Comparison of ENCODE assay signal across 8 cellular contexts in the genomic region with DNA sequence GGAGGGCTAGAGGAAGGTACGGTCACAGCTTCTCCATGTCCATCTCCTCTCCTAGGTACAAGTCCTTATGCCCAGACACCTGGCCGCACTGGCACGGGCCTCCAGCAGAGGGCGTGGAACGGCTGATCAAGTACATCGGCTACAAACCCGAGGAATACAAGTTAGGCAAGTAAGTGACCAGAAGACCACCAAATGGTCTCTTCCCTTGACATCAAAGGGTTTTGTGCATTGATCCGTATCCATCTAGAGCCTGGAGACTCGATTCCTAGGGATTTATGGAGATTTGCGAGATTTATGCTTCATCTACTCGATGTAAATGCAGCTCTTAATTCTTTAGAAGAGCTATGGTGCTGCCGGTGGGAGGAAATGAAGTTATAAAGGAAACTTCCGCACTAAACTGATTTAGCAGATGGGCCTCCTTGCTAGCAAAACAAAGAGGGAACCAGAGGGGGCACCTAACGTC. TPM values are rescaled to one million over a fixed set of nuclear protein-coding genes. Genes with fewer than 3 reads are reported as not detected.
DNase-seq lines count a peak whose midpoint lies in the region; ATAC-seq and TF ChIP-seq lines count a peak whose summit lies in the region.

No MANE protein-coding gene starts in this region.

- no peaks in the 10 kb centered on the region for H3K36me3 ChIP-seq in SJSA1
- peaks cover 0 to 4% (median 0%) of the 10 kb centered on the region in 3 donors for H3K36me3 ChIP-seq in tibial artery

- no peaks in the 10 kb centered on the region for H3K27me3 ChIP-seq in SJSA1 (replicated peaks)
- H3K27me3 ChIP-seq in tibial artery = no peaks in the 10 kb centered on the region

- H3K4me3 ChIP-seq in GM12864 (ENCODE audit: low read depth, low read length) = no peak overlapping the region
- no peak overlapping the region for H3K4me3 ChIP-seq in NB4 (ENCODE audit: low read depth, low read length)
- H3K4me3 ChIP-seq in SJSA1 = no peak overlapping the region
- H3K4me3 ChIP-seq in tibial artery = no peak overlapping the region

- no peak overlapping the region for H3K27ac ChIP-seq in SJSA1
- no peak overlapping the region for H3K27ac ChIP-seq in tibial artery

- H3K4me1 ChIP-seq in SJSA1 (replicated peaks) (no peaks in the 10 kb centered on the region), tibial artery (peaks cover 0 to 8% (median 6%) of the 10 kb centered on the region in 4 donors)

- H3K9me3 ChIP-seq in SJSA1 (replicated peaks) (no peaks in the 10 kb centered on the region), tibial artery (no peaks in the 10 kb centered on the region)

- no peak for TF ChIP-seq POLR2A in NB4 (IDR thresholded peaks at IDR 0.05; ENCODE audit: extremely low read depth, insufficient read length)

- DNase-seq in GM12864 (ENCODE audit: low read depth) (peak; percentile 30), NB4 (ENCODE audit: low read depth) (peak; percentile 86), SJSA1 (ENCODE audit: low read depth in 1 of 2, low spot score in 2 of 2) (peak; percentile 38 to 82), globus pallidus (ENCODE audit: low spot score) (peak; percentile 43), pons (ENCODE audit: low spot score) (peak; percentile 61), tibial artery (peak; percentile 90)
- peak; percentile 53 for DNase-seq in activated gamma-delta T cell treated with anti-CD3 and anti-CD28 coated beads, Interleukin-2, amount 50 U/mL, for 16 hours (ENCODE audit: low read depth)

- intact Hi-C loops in tibial artery (cut with DNase I; ENCODE audit: low total_unique reads) = loop anchor here (2.0 kb wide), 1 partner anchor 44 kb away; a partner anchor contains a TSS

- TF ChIP-seq CTCF in GM12864 (IDR thresholded peaks at IDR 0.05; ENCODE audit: low read depth, low read length, missing control alignments) (peak; percentile 96), NB4 (IDR thresholded peaks at IDR 0.05; ENCODE audit: low read depth, low read length) (peak; percentile 99), tibial artery (IDR thresholded peaks at IDR 0.05) (peak; percentile 73 to 81)

- no peak for ATAC-seq in GM21447 (IDR thresholded peaks at IDR 0.05; ENCODE audit: unreplicated experiment)

RNA-seq across cellular contexts. Expression of a gene that starts 44.2 kb away (rescaled TPM):
- total RNA-seq in SJSA1 (2014; rRNA removed; shearing (Covaris generic)) = 25.2 and 33.0 TPM in 2 replicates

RNA-seq across cellular contexts. Expression of a gene that starts 44.6 kb away (rescaled TPM):
- total RNA-seq in SJSA1 (2014; rRNA removed; shearing (Covaris generic)) = 3,976 and 4,080 TPM in 2 replicates

Comparison
In these comparisons a context has a peak if more than half of its experiments do, and no peak if none do; other contexts are left out.
1. DNase-seq: peak in every context shown above with its lines; median percentile 90 in tibial artery; 86 in NB4; 61 in pons; 60 in SJSA1; 53 in activated gamma-delta T cell treated with anti-CD3 and anti-CD28 coated beads, Interleukin-2, amount 50 U/mL, for 16 hours; 43 in globus pallidus; 30 in GM12864.